11 cellular contexts compared by ENCODE assay signal in the genomic region with DNA sequence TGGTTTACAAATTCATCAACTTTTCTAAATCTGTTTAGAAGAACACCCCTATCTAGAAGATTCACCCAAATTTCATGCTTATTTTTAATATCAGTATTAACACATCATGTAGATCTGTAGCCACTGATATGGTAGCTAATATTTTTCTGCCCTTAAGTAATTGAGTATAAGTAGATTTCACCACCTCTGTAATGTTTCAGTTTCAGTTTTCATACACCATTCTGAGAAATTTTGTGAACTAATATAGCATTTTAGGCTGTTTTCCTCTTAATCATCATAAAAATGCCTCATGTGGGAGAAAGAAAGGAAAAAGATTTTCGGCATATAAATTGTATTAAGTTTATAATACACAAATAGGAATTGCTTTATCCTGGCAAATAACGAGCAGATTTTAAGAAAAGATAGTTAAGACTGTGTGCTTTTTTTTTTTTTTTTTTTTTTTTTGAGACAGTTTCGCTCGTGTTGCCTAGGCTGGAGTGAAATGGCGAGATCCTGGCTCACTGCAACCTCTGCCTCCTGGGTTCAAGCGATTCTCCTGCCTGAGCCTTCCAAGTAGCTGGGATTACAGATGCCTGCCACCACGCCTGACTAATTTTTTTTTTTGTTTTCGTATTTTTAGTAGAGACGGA. TPM values are rescaled to one million over a fixed set of nuclear protein-coding genes. Genes with fewer than 3 reads are reported as not detected.
A peak's percentile ranks its signal among the peaks of the same experiment; 100 is the strongest.
DNase-seq lines count a peak whose midpoint lies in the region; ATAC-seq and TF ChIP-seq lines count a peak whose summit lies in the region.
"Had no signal": no experiment of that assay in that cellular context is flagged by ENCODE, and none has a peak within 500 bp of the region (broad histone marks: within the 10 kb centered on the region; RNA-seq: fewer than 3 reads in every experiment).

No MANE protein-coding gene starts in this region.

- DNase-seq in natural killer cell treated with Interleukin-12 subunit alpha and Interleukin-12 subunit beta and Interleukin-15 and Interleukin-18, amount 100 ng/mL, for 72 hours (ENCODE audit: low spot score) = no peak
- DNase-seq in natural killer cell (no peak), SK-N-DZ (ENCODE audit: low spot score) (no peak), erythroblast (lab: John Stamatoyannopoulos, UW) (no peak), HEK293T (ENCODE audit: extremely low spot score) (no peak)
- no peak for DNase-seq in effector CD4-positive, alpha-beta T cell
- DNase-seq: left lung, right cardiac atrium, T-helper 9 cell had no signal

- TF ChIP-seq POLR2A in erythroblast (IDR thresholded peaks at IDR 0.05; ENCODE audit: low read length) = no peak

- peaks cover 12 to 16% of the 10 kb centered on the region in 2 donors for H3K4me1 Mint-ChIP-seq in natural killer cell treated with Interleukin-12 subunit alpha and Interleukin-12 subunit beta and Interleukin-15 and Interleukin-18, amount 100 ng/mL, for 72 hours (ENCODE audit: low read depth in 2 of 2)
- no peaks in the 10 kb centered on the region for H3K4me1 Mint-ChIP-seq in natural killer cell
- peaks cover 21% of the 10 kb centered on the region for H3K4me1 Mint-ChIP-seq in T-helper 1 cell treated with Interleukin-12 subunit alpha and Interleukin-12 subunit beta and Interleukin-4 antibody, amounts not matched to agents 30 μg/mL and 1 μg/mL, for 36 hours (ENCODE audit: low read depth)

- peak overlapping the region; percentile 64 to 82 for H3K27ac Mint-ChIP-seq in natural killer cell treated with Interleukin-12 subunit alpha and Interleukin-12 subunit beta and Interleukin-15 and Interleukin-18, amount 100 ng/mL, for 72 hours
- H3K27ac Mint-ChIP-seq in natural killer cell = no peak overlapping the region
- H3K27ac Mint-ChIP-seq in T-helper 1 cell treated with Interleukin-12 subunit alpha and Interleukin-12 subunit beta and Interleukin-4 antibody, amounts not matched to agents 30 μg/mL and 1 μg/mL, for 36 hours = peak overlapping the region; percentile 74

- peak overlapping the region; percentile 73 for H3K4me3 Mint-ChIP-seq in natural killer cell treated with Interleukin-12 subunit alpha and Interleukin-12 subunit beta and Interleukin-15 and Interleukin-18, amount 100 ng/mL, for 72 hours
- no peak overlapping the region for H3K4me3 Mint-ChIP-seq in natural killer cell
- H3K4me3 Mint-ChIP-seq in T-helper 1 cell treated with Interleukin-12 subunit alpha and Interleukin-12 subunit beta and Interleukin-4 antibody, amounts not matched to agents 30 μg/mL and 1 μg/mL, for 36 hours = peak overlapping the region; percentile 39

- ATAC-seq in natural killer cell treated with Interleukin-12 subunit alpha and Interleukin-12 subunit beta and Interleukin-15 and Interleukin-18, amount 100 ng/mL, for 72 hours = peak; percentile 62 to 71
- ATAC-seq in natural killer cell (no peak), HG02884 (IDR thresholded peaks at IDR 0.05; ENCODE audit: unreplicated experiment) (peak; percentile 76)
- ATAC-seq: left lung, right cardiac atrium had no signal

- POLR2A ChIA-PET in HEK293T (lab: Yijun Ruan, JAX) = no interaction called here

- H3K36me3 Mint-ChIP-seq in natural killer cell treated with Interleukin-12 subunit alpha and Interleukin-12 subunit beta and Interleukin-15 and Interleukin-18, amount 100 ng/mL, for 72 hours = no peaks in the 10 kb centered on the region
- H3K36me3 Mint-ChIP-seq in natural killer cell = no peaks in the 10 kb centered on the region
- peaks cover 7% of the 10 kb centered on the region for H3K36me3 Mint-ChIP-seq in T-helper 1 cell treated with Interleukin-12 subunit alpha and Interleukin-12 subunit beta and Interleukin-4 antibody, amounts not matched to agents 30 μg/mL and 1 μg/mL, for 36 hours (ENCODE audit: low read depth)

- intact Hi-C loops in natural killer cell (cut with micrococcal nuclease) = no loop called here

- CTCF ChIA-PET in HEK293T (lab: Yijun Ruan, JAX) = no interaction called here

- no peaks in the 10 kb centered on the region for H3K9me3 Mint-ChIP-seq in natural killer cell treated with Interleukin-12 subunit alpha and Interleukin-12 subunit beta and Interleukin-15 and Interleukin-18, amount 100 ng/mL, for 72 hours
- H3K9me3 Mint-ChIP-seq in natural killer cell = no peaks in the 10 kb centered on the region
- peaks cover 9% of the 10 kb centered on the region for H3K9me3 Mint-ChIP-seq in T-helper 1 cell treated with Interleukin-12 subunit alpha and Interleukin-12 subunit beta and Interleukin-4 antibody, amounts not matched to agents 30 μg/mL and 1 μg/mL, for 36 hours

- H3K27me3 Mint-ChIP-seq in natural killer cell treated with Interleukin-12 subunit alpha and Interleukin-12 subunit beta and Interleukin-15 and Interleukin-18, amount 100 ng/mL, for 72 hours = peaks cover 0 to under 1% of the 10 kb centered on the region in 2 donors
- H3K27me3 Mint-ChIP-seq in natural killer cell (ENCODE audit: low read depth in 2 of 2) = peaks cover 16 to 19% of the 10 kb centered on the region in 2 donors
- H3K27me3 Mint-ChIP-seq in T-helper 1 cell treated with Interleukin-12 subunit alpha and Interleukin-12 subunit beta and Interleukin-4 antibody, amounts not matched to agents 30 μg/mL and 1 μg/mL, for 36 hours (ENCODE audit: low read depth) = no peaks in the 10 kb centered on the region

- no peak for TF ChIP-seq CTCF in natural killer cell (IDR thresholded peaks at IDR 0.05)

TF ChIP-seq in HEK293T, 16 proteins besides CTCF, POLR2A, EP300 and RAD21:
- TF ChIP-seq ZNF384 (IDR thresholded peaks at IDR 0.05) (no peak), BHLHE40 (IDR thresholded peaks at IDR 0.05; ENCODE audit: borderline replicate concordance) (no peak), ELF4 (IDR thresholded peaks at IDR 0.05) (no peak), SP1 (IDR thresholded peaks at IDR 0.05) (no peak), NFRKB (IDR thresholded peaks at IDR 0.05) (no peak), FOXK2 (IDR thresholded peaks at IDR 0.05) (no peak), LEF1 (IDR thresholded peaks at IDR 0.05; ENCODE audit: borderline replicate concordance) (no peak), ARNT (IDR thresholded peaks at IDR 0.05) (no peak), HDGF (IDR thresholded peaks at IDR 0.05; ENCODE audit: borderline replicate concordance) (no peak)
- TF ChIP-seq, protein P1, sequence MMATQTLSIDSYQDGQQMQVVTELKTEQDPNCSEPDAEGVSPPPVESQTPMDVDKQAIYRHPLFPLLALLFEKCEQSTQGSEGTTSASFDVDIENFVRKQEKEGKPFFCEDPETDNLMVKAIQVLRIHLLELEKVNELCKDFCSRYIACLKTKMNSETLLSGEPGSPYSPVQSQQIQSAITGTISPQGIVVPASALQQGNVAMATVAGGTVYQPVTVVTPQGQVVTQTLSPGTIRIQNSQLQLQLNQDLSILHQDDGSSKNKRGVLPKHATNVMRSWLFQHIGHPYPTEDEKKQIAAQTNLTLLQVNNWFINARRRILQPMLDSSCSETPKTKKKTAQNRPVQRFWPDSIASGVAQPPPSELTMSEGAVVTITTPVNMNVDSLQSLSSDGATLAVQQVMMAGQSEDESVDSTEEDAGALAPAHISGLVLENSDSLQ (IDR thresholded peaks at IDR 0.05) = no peak

RNA-seq across cellular contexts. Expression of a gene that starts 21.4 kb away (rescaled TPM):
- total RNA-seq in natural killer cell treated with Interleukin-12 subunit alpha and Interleukin-12 subunit beta and Interleukin-15 and Interleukin-18, amount 100 ng/mL, for 72 hours = 100 to 1,000 TPM; 179 to 212 TPM
- 10 to 100 TPM; 46.4 to 53.3 (median 48.8) TPM for total RNA-seq in natural killer cell
- 62.0 and 77.4 TPM in 2 replicates for polyA plus RNA-seq in SK-N-DZ (2014; cell fraction: cytosol; rRNA removed)
- polyA plus RNA-seq in SK-N-DZ (2014; cell fraction: nucleus; rRNA removed) = 56.1 and 64.9 TPM in 2 replicates

Comparison
In these comparisons a context has a peak if more than half of its experiments do, and no peak if none do; other contexts are left out.
1. ATAC-seq: peak in natural killer cell treated with Interleukin-12 subunit alpha and Interleukin-12 subunit beta and Interleukin-15 and Interleukin-18, amount 100 ng/mL, for 72 hours (2 of 2) and HG02884 (single experiment); none in natural killer cell (0 of 3).
2. H3K27ac Mint-ChIP-seq: peak in natural killer cell treated with Interleukin-12 subunit alpha and Interleukin-12 subunit beta and Interleukin-15 and Interleukin-18, amount 100 ng/mL, for 72 hours (2 of 2) and T-helper 1 cell treated with Interleukin-12 subunit alpha and Interleukin-12 subunit beta and Interleukin-4 antibody, amounts not matched to agents 30 μg/mL and 1 μg/mL, for 36 hours (single experiment); none in natural killer cell (0 of 2).